14 cellular contexts compared by ENCODE assay signal in genomic region chr1:149787688-149788451, GRCh38. TPM values are rescaled to one million over a fixed set of nuclear protein-coding genes. Genes with fewer than 3 reads are reported as not detected.
DNase-seq lines count a peak whose midpoint lies in the region; ATAC-seq and TF ChIP-seq lines count a peak whose summit lies in the region.
"Not testable (repeated sequence)": the region's sequence is repeated elsewhere in the genome, so short reads cannot be mapped to it uniquely, and the experiment has no call there.
"Had no signal": no experiment of that assay in that cellular context is flagged by ENCODE, and none has a peak within 500 bp of the region (broad histone marks: within the 10 kb centered on the region; RNA-seq: fewer than 3 reads in every experiment).

No MANE protein-coding gene starts in this region.

- intact Hi-C loops in left cardiac atrium (cut with DNase I); right lobe of liver (cut with DNase I); aorta (cut with DNase I): not testable (repeated sequence)

- no CpG with 5 or more reads among the region's 3 CpGs for WGBS in right lobe of liver (ENCODE audit: insufficient coverage, low coverage, low lambda C conversion rate, missing lambda C conversion rate)
- WGBS in aorta, 2 donors = 57 to 63% methylated on average over 2 to 3 of the region's 3 CpGs

- not testable (repeated sequence) for H3K27me3 ChIP-seq in right lobe of liver; aorta (ENCODE audit: control insufficient read depth in 1 of 2, insufficient read depth in 2 of 2, low read length in 1 of 2)

- H3K27ac Mint-ChIP-seq in activated naive CD4-positive, alpha-beta T cell treated with anti-CD3 and anti-CD28 coated beads, Interleukin-2, amount 50 U/mL, for 72 hours = not testable (repeated sequence)

- TF ChIP-seq CTCF in right lobe of liver (IDR thresholded peaks at IDR 0.05); omental fat pad (IDR thresholded peaks at IDR 0.05): not testable (repeated sequence)

- DNase-seq in activated naive CD4-positive, alpha-beta T cell treated with anti-CD3 and anti-CD28 coated beads, Interleukin-2, amount 50 U/mL, for 72 hours (ENCODE audit: low spot score in 2 of 2); right lobe of liver; omental fat pad (ENCODE audit: low spot score); stimulated activated naive CD8-positive, alpha-beta T cell treated with anti-CD3 and anti-CD28 coated beads, Interleukin-15, Interleukin-2, amounts not matched to agents 100 U/mL and 50 U/mL, for 24 hours: not testable (repeated sequence)
- peak; percentile 23 for DNase-seq in left cardiac atrium
- DNase-seq in aorta = peak in 1 of 2 donors; percentile 47

- not testable (repeated sequence) for H3K9me3 ChIP-seq in right lobe of liver; aorta (ENCODE audit: control insufficient read depth, low read length)

- not testable (repeated sequence) for TF ChIP-seq POLR2A in right lobe of liver (IDR thresholded peaks at IDR 0.05)

- ATAC-seq in activated CD4-positive, CD25-positive, alpha-beta regulatory T cell treated with anti-CD3 and anti-CD28 coated beads, Interleukin-2, amount 50 U/mL, for 24 hours = peak; percentile 47 to 65
- peak; percentile 58 to 67 for ATAC-seq in activated naive CD4-positive, alpha-beta T cell treated with anti-CD3 and anti-CD28 coated beads, Interleukin-2, amount 50 U/mL, for 72 hours
- ATAC-seq in esophagus mucosa (peak; percentile 90), left cardiac atrium (peak; percentile 70 to 83), right lobe of liver (peak; percentile 19 to 49 (median 36)), omental fat pad (ENCODE audit: low FRiP score) (peak; percentile 49), aorta (ENCODE audit: low FRiP score) (peak; percentile 85)
- ATAC-seq in stimulated activated naive CD8-positive, alpha-beta T cell treated with anti-CD3 and anti-CD28 coated beads, Interleukin-15, Interleukin-2, amounts not matched to agents 100 U/mL and 50 U/mL, for 24 hours = peak; percentile 58

- not testable (repeated sequence) for H3K9me3 Mint-ChIP-seq in activated naive CD4-positive, alpha-beta T cell treated with anti-CD3 and anti-CD28 coated beads, Interleukin-2, amount 50 U/mL, for 72 hours

- H3K27ac ChIP-seq in right lobe of liver; aorta (ENCODE audit: low read depth in 1 of 2, low read length in 2 of 2): not testable (repeated sequence)

- H3K4me1 ChIP-seq in right lobe of liver; aorta (ENCODE audit: control insufficient read depth in 1 of 2, insufficient read depth in 2 of 2, low read length in 2 of 2): not testable (repeated sequence)

- not testable (repeated sequence) for H3K36me3 Mint-ChIP-seq in activated naive CD4-positive, alpha-beta T cell treated with anti-CD3 and anti-CD28 coated beads, Interleukin-2, amount 50 U/mL, for 72 hours

- H3K4me3 ChIP-seq in right lobe of liver; aorta (ENCODE audit: low read length in 2 of 2): not testable (repeated sequence)

- H3K36me3 ChIP-seq in right lobe of liver; aorta (ENCODE audit: control insufficient read depth in 1 of 2, insufficient read depth in 2 of 2, low read length in 1 of 2): not testable (repeated sequence)

RNA-seq across cellular contexts. Expression of gene FCGR1A, which starts 5.4 kb away (rescaled TPM):
- not detected for total RNA-seq in activated naive CD4-positive, alpha-beta T cell treated with anti-CD3 and anti-CD28 coated beads, Interleukin-2, amount 50 U/mL, for 72 hours
- 0.40 TPM for total RNA-seq in esophagus mucosa
- total RNA-seq in left cardiac atrium = 1 to 10 TPM; 4.1 to 5.7 TPM
- 10 to 100 TPM in 1 of 6 experiments, 1 to 10 TPM in 5; 1.3 to 15.9 (median 3.6) TPM for total RNA-seq in right lobe of liver
- total RNA-seq in omental fat pad = 10 to 100 TPM in 2 of 4 donors, 1 to 10 TPM in 2; 2.5 to 63.8 (median 12.2) TPM
- total RNA-seq in aorta = 10 to 100 TPM; 15.9 to 45.0 TPM
- 10 to 100 TPM; 12.5 to 25.2 TPM for polyA plus RNA-seq in aorta
- total RNA-seq: Caco-2, H1, HT1080, RPMI7951 had no signal
- polyA plus RNA-seq: BJ; CD4-positive, alpha-beta memory T cell; H1 had no signal

Comparison
In these comparisons a context has a peak if more than half of its experiments do, and no peak if none do; other contexts are left out.
1. ATAC-seq: peak in every context shown above with its lines; median percentile 90 in esophagus mucosa; 85 in aorta; 76 in left cardiac atrium; 62 in activated naive CD4-positive, alpha-beta T cell treated with anti-CD3 and anti-CD28 coated beads, Interleukin-2, amount 50 U/mL, for 72 hours; 58 in stimulated activated naive CD8-positive, alpha-beta T cell treated with anti-CD3 and anti-CD28 coated beads, Interleukin-15, Interleukin-2, amounts not matched to agents 100 U/mL and 50 U/mL, for 24 hours; 56 in activated CD4-positive, CD25-positive, alpha-beta regulatory T cell treated with anti-CD3 and anti-CD28 coated beads, Interleukin-2, amount 50 U/mL, for 24 hours; 49 in omental fat pad; 36 in right lobe of liver.